ENCODE assay signal across 24 cellular contexts in genomic region chr2:85899284-85899683, GRCh38.
"Had no signal": no experiment of that assay in that cellular context is flagged by ENCODE, and none has a peak within 500 bp of the region (broad histone marks: within the 10 kb centered on the region; RNA-seq: fewer than 3 reads in every experiment).

No MANE protein-coding gene starts in this region.

- H3K4me3 Mint-ChIP-seq: activated B cell treated with CpG ODN at 0.5 μM for 24 hours; activated CD4-positive, alpha-beta T cell treated with anti-CD3 and anti-CD28 coated beads for 36 hours; activated naive CD4-positive, alpha-beta T cell treated with anti-CD3 and anti-CD28 coated beads, Interleukin-2, amount 10 ng/mL, durations not matched to agents 7 days and 5 days; activated T-cell treated with anti-CD3 and anti-CD28 coated beads, Interleukin-2, amount 50 U/mL, for 72 hours; brain; dendritic cell treated with granulocyte-macrophage colony-stimulating factor and Interleukin-4, amounts not matched to agents 40 ng/mL and 50 ng/mL, for 4 days; mesothelial cell of epicardium; stimulated activated naive B cell treated with anti-CD40 and anti-IgM and Interleukin-4, amounts not matched to agents 10 μg/mL and 1 μg/mL and 100 μg/mL, for 72 hours; T-helper 1 cell treated with Interleukin-12 subunit alpha and Interleukin-12 subunit beta and Interleukin-4 antibody, amounts not matched to agents 30 μg/mL and 1 μg/mL, for 36 hours had no signal

- DNase-seq: activated B cell treated with CpG ODN at 0.5 μM for 24 hours; activated CD4-positive, alpha-beta T cell treated with anti-CD3 and anti-CD28 coated beads for 36 hours; activated CD4-positive, alpha-beta T cell treated with anti-CD3 and anti-CD28 coated beads, Interleukin-2, amount 50 U/mL, for 4 hours; activated effector memory CD4-positive, alpha-beta T cell treated with anti-CD3 and anti-CD28 coated beads, Interleukin-2, amount 50 U/mL, for 16 hours; activated naive CD4-positive, alpha-beta T cell treated with anti-CD3 and anti-CD28 coated beads, Interleukin-2, amount 10 ng/mL, durations not matched to agents 7 days and 5 days; activated T-cell treated with anti-CD3 and anti-CD28 coated beads, Interleukin-2, amount 50 U/mL, for 72 hours; aorta; effector CD8-positive, alpha-beta T cell; erythroblast; foreskin fibroblast; heart right ventricle; left ventricle myocardium inferior; occipital lobe; retina; sigmoid colon; stimulated activated CD4-positive, alpha-beta T cell treated with anti-CD3 and anti-CD28 coated beads, Interleukin-15, amount 100 ng/mL, for 24 hours; stimulated activated naive B cell treated with anti-CD40 and anti-IgM and Interleukin-4, amounts not matched to agents 10 μg/mL and 1 μg/mL and 100 μg/mL, for 72 hours; upper lobe of right lung had no signal

- H3K27ac Mint-ChIP-seq: activated B cell treated with CpG ODN at 0.5 μM for 24 hours; activated CD4-positive, alpha-beta T cell treated with anti-CD3 and anti-CD28 coated beads for 36 hours; brain; dendritic cell treated with granulocyte-macrophage colony-stimulating factor and Interleukin-4, amounts not matched to agents 40 ng/mL and 50 ng/mL, for 4 days; mesothelial cell of epicardium; progenitor cell of endocrine pancreas; stimulated activated naive B cell treated with anti-CD40 and anti-IgM and Interleukin-4, amounts not matched to agents 10 μg/mL and 1 μg/mL and 100 μg/mL, for 72 hours; T-helper 1 cell treated with Interleukin-12 subunit alpha and Interleukin-12 subunit beta and Interleukin-4 antibody, amounts not matched to agents 30 μg/mL and 1 μg/mL, for 36 hours had no signal

- H3K36me3 ChIP-seq: heart right ventricle, left ventricle myocardium inferior, sigmoid colon, upper lobe of right lung had no signal

- H3K4me1 ChIP-seq: sigmoid colon, upper lobe of right lung had no signal

- ATAC-seq: activated CD4-positive, alpha-beta T cell treated with anti-CD3 and anti-CD28 coated beads for 36 hours; activated T-cell treated with anti-CD3 and anti-CD28 coated beads, Interleukin-2, amount 50 U/mL, for 72 hours; heart right ventricle; stimulated activated naive B cell treated with anti-CD40 and anti-IgM and Interleukin-4, amounts not matched to agents 10 μg/mL and 1 μg/mL and 100 μg/mL, for 72 hours had no signal

- H3K4me3 ChIP-seq: heart right ventricle, left ventricle myocardium inferior, sigmoid colon, smooth muscle cell, upper lobe of right lung had no signal

- H3K27me3 Mint-ChIP-seq: activated B cell treated with CpG ODN at 0.5 μM for 24 hours; activated CD4-positive, alpha-beta T cell treated with anti-CD3 and anti-CD28 coated beads for 36 hours; brain; dendritic cell treated with granulocyte-macrophage colony-stimulating factor and Interleukin-4, amounts not matched to agents 40 ng/mL and 50 ng/mL, for 4 days; progenitor cell of endocrine pancreas; stimulated activated naive B cell treated with anti-CD40 and anti-IgM and Interleukin-4, amounts not matched to agents 10 μg/mL and 1 μg/mL and 100 μg/mL, for 72 hours had no signal

- H3K27ac ChIP-seq: heart right ventricle, left ventricle myocardium inferior, sigmoid colon, upper lobe of right lung had no signal

- H3K27me3 ChIP-seq: sigmoid colon, upper lobe of right lung had no signal

- H3K9me3 ChIP-seq: sigmoid colon, upper lobe of right lung had no signal

- H3K4me2 ChIP-seq: smooth muscle cell had no signal
